ENCODE assay signal across 8 cellular contexts in genomic region chr1:11735854-11736745, GRCh38. TPM values are rescaled to one million over a fixed set of nuclear protein-coding genes. Genes with fewer than 3 reads are reported as not detected.
DNase-seq lines count a peak whose midpoint lies in the region; ATAC-seq and TF ChIP-seq lines count a peak whose summit lies in the region.

AGTRAP (plus strand) TSS chr1:11736136; CDS start chr1:11736209, 73 bp downstream.

- peak within 1 kb of the TSS; percentile 95 to 97 for H3K27ac Mint-ChIP-seq in effector memory CD8-positive, alpha-beta T cell
- peak within 1 kb of the TSS; percentile 87 for H3K27ac Mint-ChIP-seq in memory B cell

- H3K4me3 ChIP-seq in AG04450 (ENCODE audit: low read depth, low read length) = peak within 1 kb of the TSS; percentile 100

- DNase-seq in AG04450 (ENCODE audit: low read depth, low spot score) (peak; percentile 67), HK-2 (ENCODE audit: unreplicated experiment) (peak; percentile 92), NOMO-1 (lab: John Stamatoyannopoulos, UW; ENCODE audit: unreplicated experiment in 2 of 2) (peak; percentile 85 to 92), memory B cell (ENCODE audit: low spot score in 2 of 2) (peak; percentile 80 to 83)
- peak; percentile 73 to 75 for DNase-seq in activated CD8-positive, alpha-beta memory T cell treated with anti-CD3 and anti-CD28 coated beads for 4 hours (ENCODE audit: low read depth in 2 of 2)
- peak; percentile 77 to 83 (median 81) for DNase-seq in effector memory CD8-positive, alpha-beta T cell
- peak; percentile 77 for DNase-seq in stimulated activated CD8-positive, alpha-beta memory T cell treated with anti-CD3 and anti-CD28 coated beads, Interleukin-12 subunit alpha, Interleukin-12 subunit beta, amount 100 ng/mL, for 1 hour (ENCODE audit: low read depth)

- TF ChIP-seq CTCF in AG04450 (IDR thresholded peaks at IDR 0.05; ENCODE audit: low read depth, low read length) = 0 out of 2 replicates have a peak, but pooled peaks have one; percentile 5

- H3K9me3 ChIP-seq in AG04450 (ENCODE audit: control insufficient read depth, insufficient read depth, low read length) = no peaks in the 10 kb centered on the region; the same call in 1 of the 2 replicates

- peak within 1 kb of the TSS; percentile 97 for H3K4me3 Mint-ChIP-seq in effector memory CD8-positive, alpha-beta T cell
- peak within 1 kb of the TSS; percentile 99 for H3K4me3 Mint-ChIP-seq in memory B cell

- POLR2A ChIA-PET in AG04450 (lab: Yijun Ruan, JAX) = interaction anchor here (0.6 to 2.0 kb wide), 7 partner anchors 17 to 774 kb away, joined by 3 to 9 read pairs (median 6); partner anchors contain the start of gene MAD2L2

- ATAC-seq in GM19035 (IDR thresholded peaks at IDR 0.05; ENCODE audit: unreplicated experiment) (peak; percentile 75), memory B cell (ENCODE audit: low read depth) (peak; percentile 92)
- peak; percentile 74 for ATAC-seq in effector memory CD8-positive, alpha-beta T cell (replicated peaks)

- CTCF ChIA-PET in AG04450 (lab: Charles Lee) = interaction anchor here (0.7 to 3.7 kb wide), 5 partner anchors 13 to 86 kb away, joined by 3 to 15 read pairs (median 4); no protein-coding TSS in a partner anchor

- no peaks in the 10 kb centered on the region for H3K27me3 ChIP-seq in AG04450 (ENCODE audit: control insufficient read depth, insufficient read depth, low read length)

- peaks cover 57 to 60% of the 10 kb centered on the region in 2 donors for H3K4me1 Mint-ChIP-seq in effector memory CD8-positive, alpha-beta T cell (ENCODE audit: low read depth in 2 of 2)
- peaks cover 27% of the 10 kb centered on the region for H3K4me1 Mint-ChIP-seq in memory B cell

- no peaks in the 10 kb centered on the region for H3K27me3 Mint-ChIP-seq in effector memory CD8-positive, alpha-beta T cell
- no peaks in the 10 kb centered on the region for H3K27me3 Mint-ChIP-seq in memory B cell

- H3K27ac ChIP-seq in AG04450 (ENCODE audit: low read depth, low read length) = peak within 1 kb of the TSS; percentile 93

- H3K9me3 Mint-ChIP-seq in effector memory CD8-positive, alpha-beta T cell = no peaks in the 10 kb centered on the region
- no peaks in the 10 kb centered on the region for H3K9me3 Mint-ChIP-seq in memory B cell

- peaks cover 16% of the 10 kb centered on the region for H3K36me3 Mint-ChIP-seq in effector memory CD8-positive, alpha-beta T cell (ENCODE audit: insufficient read depth)
- no peaks in the 10 kb centered on the region for H3K36me3 Mint-ChIP-seq in memory B cell

RNA-seq across cellular contexts. Expression of gene AGTRAP, which starts in this region (rescaled TPM):
- 26.8 and 39.0 TPM in 2 replicates for polyA plus RNA-seq in AG04450 (2011; rRNA removed)
- 12.2 and 25.7 TPM in 2 replicates for polyA minus RNA-seq in AG04450 (2011; rRNA and poly(A)+ RNA removed)

Comparison
In these comparisons a context has a peak if more than half of its experiments do, and no peak if none do; other contexts are left out.
1. Peak in every context shown above with its lines: DNase-seq, ATAC-seq, H3K4me3 ChIP-seq and H3K27ac ChIP-seq.